In genomic region chr17:20234266-20234665, GRCh38 we compare ENCODE assay signal across 11 cellular contexts.
DNase-seq lines count a peak whose midpoint lies in the region; ATAC-seq and TF ChIP-seq lines count a peak whose summit lies in the region.
"Had no signal": no experiment of that assay in that cellular context is flagged by ENCODE, and none has a peak within 500 bp of the region (broad histone marks: within the 10 kb centered on the region; RNA-seq: fewer than 3 reads in every experiment).

No MANE protein-coding gene starts in this region.

- DNase-seq in activated CD8-positive, alpha-beta T cell treated with anti-CD3 and anti-CD28 coated beads for 36 hours = peak; percentile 86
- peak in 1 of 2 donors; percentile 20 for DNase-seq in central memory CD8-positive, alpha-beta T cell (ENCODE audit: low spot score in 2 of 2)
- peak; percentile 69 for DNase-seq in stimulated activated CD8-positive, alpha-beta memory T cell treated with anti-CD3 and anti-CD28 coated beads, Interleukin-4, amount 100 ng/mL, for 48 hours
- no peak for DNase-seq in SHP77 (lab: John Stamatoyannopoulos, UW)
- no peak for DNase-seq in NCI-H2196 (lab: John Stamatoyannopoulos, UW; ENCODE audit: unreplicated experiment)
- DNase-seq in SKM-1 (lab: John Stamatoyannopoulos, UW; ENCODE audit: unreplicated experiment) = no peak
- DNase-seq: OCI-M1 had no signal

- POLR2A ChIA-PET in activated CD8-positive, alpha-beta T cell treated with anti-CD3 and anti-CD28 coated beads for 36 hours (lab: Charles Lee) = interaction anchor here (1.0 to 1.3 kb wide), 2 partner anchors 29 to 37 kb away, joined by 4 read pairs; no protein-coding TSS in a partner anchor

- no peaks in the 10 kb centered on the region for H3K27me3 Mint-ChIP-seq in activated CD8-positive, alpha-beta T cell treated with anti-CD3 and anti-CD28 coated beads for 36 hours
- H3K27me3 Mint-ChIP-seq in central memory CD8-positive, alpha-beta T cell = no peaks in the 10 kb centered on the region
- H3K27me3 Mint-ChIP-seq: brain had no signal

- no peak for TF ChIP-seq CTCF in activated CD8-positive, alpha-beta T cell treated with anti-CD3 and anti-CD28 coated beads for 36 hours (IDR thresholded peaks at IDR 0.05)

- intact Hi-C loops in activated CD8-positive, alpha-beta T cell treated with anti-CD3 and anti-CD28 coated beads for 36 hours (cut with micrococcal nuclease) = no loop called here

- CTCF ChIA-PET in activated CD8-positive, alpha-beta T cell treated with anti-CD3 and anti-CD28 coated beads for 36 hours (lab: Charles Lee) = interaction anchor here (0.6 to 2.4 kb wide), 8 partner anchors 10 to 114 kb away, joined by 3 to 11 read pairs (median 4); no protein-coding TSS in a partner anchor

- H3K27ac Mint-ChIP-seq in activated CD8-positive, alpha-beta T cell treated with anti-CD3 and anti-CD28 coated beads for 36 hours = peak overlapping the region; percentile 88
- H3K27ac Mint-ChIP-seq in central memory CD8-positive, alpha-beta T cell (ENCODE audit: low read depth) = peak overlapping the region; percentile 59
- H3K27ac Mint-ChIP-seq: brain had no signal

- H3K9me3 Mint-ChIP-seq in activated CD8-positive, alpha-beta T cell treated with anti-CD3 and anti-CD28 coated beads for 36 hours = peaks cover 4% of the 10 kb centered on the region
- H3K9me3 Mint-ChIP-seq in central memory CD8-positive, alpha-beta T cell = no peaks in the 10 kb centered on the region
- H3K9me3 Mint-ChIP-seq: brain had no signal

- no peak overlapping the region for H3K4me3 Mint-ChIP-seq in activated CD8-positive, alpha-beta T cell treated with anti-CD3 and anti-CD28 coated beads for 36 hours
- peak overlapping the region; percentile 19 for H3K4me3 Mint-ChIP-seq in central memory CD8-positive, alpha-beta T cell
- H3K4me3 Mint-ChIP-seq: brain had no signal

- ATAC-seq in HG02852 (IDR thresholded peaks at IDR 0.05; ENCODE audit: unreplicated experiment) = peak; percentile 81
- peak; percentile 99 for ATAC-seq in activated CD8-positive, alpha-beta T cell treated with anti-CD3 and anti-CD28 coated beads for 36 hours
- peak; percentile 88 for ATAC-seq in central memory CD8-positive, alpha-beta T cell (replicated peaks; ENCODE audit: extremely low read depth, poor library complexity, severe bottlenecking)
- no peak for ATAC-seq in GM21737 (IDR thresholded peaks at IDR 0.05; ENCODE audit: unreplicated experiment)
- ATAC-seq: HepG2 had no signal

- peaks cover 23% of the 10 kb centered on the region for H3K4me1 Mint-ChIP-seq in activated CD8-positive, alpha-beta T cell treated with anti-CD3 and anti-CD28 coated beads for 36 hours (ENCODE audit: low read depth)
- H3K4me1 Mint-ChIP-seq in central memory CD8-positive, alpha-beta T cell = peaks cover 10% of the 10 kb centered on the region

- peaks cover 3% of the 10 kb centered on the region for H3K36me3 Mint-ChIP-seq in activated CD8-positive, alpha-beta T cell treated with anti-CD3 and anti-CD28 coated beads for 36 hours (ENCODE audit: low read depth)
- H3K36me3 Mint-ChIP-seq in central memory CD8-positive, alpha-beta T cell (ENCODE audit: insufficient read depth) = peaks cover 4% of the 10 kb centered on the region

Comparison
In these comparisons a context has a peak if more than half of its experiments do, and no peak if none do; other contexts are left out.
1. DNase-seq: peak in activated CD8-positive, alpha-beta T cell treated with anti-CD3 and anti-CD28 coated beads for 36 hours (single experiment) and stimulated activated CD8-positive, alpha-beta memory T cell treated with anti-CD3 and anti-CD28 coated beads, Interleukin-4, amount 100 ng/mL, for 48 hours (single experiment); none in SHP77 (0 of 2), NCI-H2196 (single experiment) and SKM-1 (single experiment).